34 cellular contexts compared by ENCODE assay signal in genomic region chr10:11776080-11776479, GRCh38. TPM values are rescaled to one million over a fixed set of nuclear protein-coding genes. Genes with fewer than 3 reads are reported as not detected.
DNase-seq lines count a peak whose midpoint lies in the region; ATAC-seq, FAIRE-seq and TF ChIP-seq lines count a peak whose summit lies in the region.
"Had no signal": no experiment of that assay in that cellular context is flagged by ENCODE, and none has a peak within 500 bp of the region (broad histone marks: within the 10 kb centered on the region; RNA-seq: fewer than 3 reads in every experiment).

No MANE protein-coding gene starts in this region.

- H3K4me3 Mint-ChIP-seq in neural progenitor cell: no peak overlapping the region
- H3K4me3 Mint-ChIP-seq: activated naive CD8-positive, alpha-beta T cell; naive thymus-derived CD8-positive, alpha-beta T cell had no signal

- no peak overlapping the region for H2AK5ac ChIP-seq in IMR-90 (ENCODE audit: low read depth, low read length)

- DNase-seq in EH (ENCODE audit: low read depth) (peak; percentile 58), IMR-90 (peak; percentile 69), bronchial epithelial cell (ENCODE audit: low read depth) (peak; percentile 91), neural progenitor cell (ENCODE audit: low spot score) (no peak), NCI-H2029 (lab: John Stamatoyannopoulos, UW) (no peak), amniotic stem cell (lab: John Stamatoyannopoulos, UW) (no peak)
- DNase-seq in activated CD8-positive, alpha-beta memory T cell treated with anti-CD3 and anti-CD28 coated beads, Interleukin-2, amount 50 U/mL, for 4 hours: no peak
- DNase-seq: activated CD4-positive, alpha-beta T cell treated with anti-CD3 and anti-CD28 coated beads for 4 hours; activated effector memory CD4-positive, alpha-beta T cell treated with anti-CD3 and anti-CD28 coated beads, Interleukin-2, amount 50 U/mL, for 16 hours; aorta; central memory CD4-positive, alpha-beta T cell; dermis blood vessel endothelial cell; DMS153; GDM1; GOT3; heart right ventricle; lower lobe of right lung; naive thymus-derived CD8-positive, alpha-beta T cell; NCI-H1436 treated with DMSO at 0.1 percent for 48 hours; NCI-H345; nucleus accumbens; sigmoid colon; stimulated activated CD4-positive, alpha-beta T cell treated with anti-CD3 and anti-CD28 coated beads, Interleukin-4, amount 100 ng/mL, for 24 hours; T1000; tibial artery; WERI-Rb-1 had no signal

- no peak overlapping the region for H2BK20ac ChIP-seq in IMR-90 (ENCODE audit: low read depth, low read length)

- BruUV-seq in IMR-90 (replicated peaks; lab: Mats Ljungman, UMichigan): no TSS peak

- H3K4me1 Mint-ChIP-seq in neural progenitor cell: no peaks in the 10 kb centered on the region
- H3K4me1 Mint-ChIP-seq: naive thymus-derived CD8-positive, alpha-beta T cell had no signal

- H2AFZ ChIP-seq in IMR-90 (replicated peaks; ENCODE audit: low read length, poor library complexity): no peak overlapping the region
- peak overlapping the region; percentile 5 for H2AFZ ChIP-seq in neural progenitor cell (replicated peaks)

- no peaks in the 10 kb centered on the region for H3K9me3 Mint-ChIP-seq in neural progenitor cell
- H3K9me3 Mint-ChIP-seq: naive thymus-derived CD8-positive, alpha-beta T cell had no signal

- no peaks in the 10 kb centered on the region; the same call in 1 of the 2 replicates for H3K4me1 ChIP-seq in IMR-90 (ENCODE audit: control insufficient read depth, insufficient read depth, low read length)
- no peaks in the 10 kb centered on the region for H3K4me1 ChIP-seq in neural progenitor cell
- H3K4me1 ChIP-seq: BLaER1, heart right ventricle, lower lobe of right lung, prostate gland, sigmoid colon, SJSA1, tibial artery had no signal

- no peak overlapping the region for H4K91ac ChIP-seq in IMR-90 (ENCODE audit: insufficient read depth, low read depth, low read length)

- H3K9me3 ChIP-seq in IMR-90 (ENCODE audit: control insufficient read depth, insufficient read depth, low read length): no peaks in the 10 kb centered on the region
- H3K9me3 ChIP-seq in neural progenitor cell (ENCODE audit: low read depth): no peaks in the 10 kb centered on the region
- H3K9me3 ChIP-seq: heart right ventricle, lower lobe of right lung, prostate gland, sigmoid colon, SJSA1, tibial artery had no signal

- H3K9ac ChIP-seq in IMR-90 (ENCODE audit: low read depth, low read length) (no peak overlapping the region), neural progenitor cell (no peak overlapping the region)
- H3K9ac ChIP-seq: BLaER1, KMS-11 had no signal

- in situ Hi-C loops in IMR-90 (cut with MboI; ENCODE audit: low sequenced_read_pairs): no loop called here

- H4K20me1 ChIP-seq in IMR-90 (ENCODE audit: insufficient read depth, low read length): no peaks in the 10 kb centered on the region
- H4K20me1 ChIP-seq in neural progenitor cell (ENCODE audit: low read depth): no peaks in the 10 kb centered on the region
- H4K20me1 ChIP-seq: BLaER1 had no signal

- no peak overlapping the region for H3K27ac Mint-ChIP-seq in neural progenitor cell
- H3K27ac Mint-ChIP-seq: activated naive CD8-positive, alpha-beta T cell; naive thymus-derived CD8-positive, alpha-beta T cell had no signal

- H3K36me3 ChIP-seq in IMR-90 (ENCODE audit: control insufficient read depth, insufficient read depth, low read length) (no peaks in the 10 kb centered on the region), bronchial epithelial cell (ENCODE audit: control insufficient read depth, insufficient read depth, low read length) (no peaks in the 10 kb centered on the region), neural progenitor cell (no peaks in the 10 kb centered on the region)
- H3K36me3 ChIP-seq: BLaER1, heart right ventricle, lower lobe of right lung, prostate gland, sigmoid colon, SJSA1, tibial artery, WERI-Rb-1 had no signal

- TF ChIP-seq POLR2A in IMR-90 (IDR thresholded peaks at IDR 0.05; ENCODE audit: low read depth, low read length): no peak

- POLR2A ChIA-PET in IMR-90 (lab: Charles Lee; ENCODE audit: unreplicated experiment): no interaction called here

- H2BK15ac ChIP-seq in IMR-90 (ENCODE audit: low read depth, low read length): no peak overlapping the region

- no peak overlapping the region for H2AK9ac ChIP-seq in IMR-90 (replicated peaks; ENCODE audit: low read depth, low read length, poor library complexity)

- H3K79me1 ChIP-seq in IMR-90 (ENCODE audit: low read depth in 1 of 2, low read length in 2 of 2): no peaks in the 10 kb centered on the region

- no peak overlapping the region; the same call in 1 of the 2 replicates for H4K5ac ChIP-seq in IMR-90 (ENCODE audit: low read depth, low read length)

- H3K27me3 ChIP-seq in IMR-90 (ENCODE audit: control insufficient read depth, insufficient read depth, low read length) (peaks cover 19% of the 10 kb centered on the region), bronchial epithelial cell (ENCODE audit: control insufficient read depth, insufficient read depth, low read length) (no peaks in the 10 kb centered on the region), neural progenitor cell (no peaks in the 10 kb centered on the region)
- H3K27me3 ChIP-seq: BLaER1, sigmoid colon had no signal

- H3K27ac ChIP-seq in IMR-90 (ENCODE audit: insufficient read depth, low read length) (no peak overlapping the region), neural progenitor cell (no peak overlapping the region)
- H3K27ac ChIP-seq: BLaER1, heart right ventricle, KMS-11, lower lobe of right lung, prostate gland, sigmoid colon, SJSA1, tibial artery had no signal

- H3K36me3 Mint-ChIP-seq in neural progenitor cell: no peaks in the 10 kb centered on the region
- H3K36me3 Mint-ChIP-seq: activated naive CD8-positive, alpha-beta T cell; naive thymus-derived CD8-positive, alpha-beta T cell had no signal

- H3K23ac ChIP-seq in IMR-90 (ENCODE audit: low read depth, low read length): no peak overlapping the region

- ATAC-seq in IMR-90 (ENCODE audit: low read depth): peak; percentile 64
- ATAC-seq in GM21367 (IDR thresholded peaks at IDR 0.05; ENCODE audit: unreplicated experiment): no peak
- ATAC-seq: heart right ventricle; naive thymus-derived CD8-positive, alpha-beta T cell; Panc1 had no signal

- peaks cover 3% of the 10 kb centered on the region for H3K9me1 ChIP-seq in IMR-90 (ENCODE audit: insufficient read depth, low read length)

- H3K14ac ChIP-seq in IMR-90 (replicated peaks; ENCODE audit: low read depth, low read length): no peak overlapping the region

- H3K4me2 ChIP-seq in IMR-90 (ENCODE audit: low read depth, low read length) (peak overlapping the region; percentile 7; the same call in 1 of the 2 replicates), neural progenitor cell (no peak overlapping the region)
- H3K4me2 ChIP-seq: BLaER1, KMS-11 had no signal

- CTCF ChIA-PET in IMR-90 (lab: Yijun Ruan, JAX): no interaction called here

- dilution Hi-C loops in IMR-90 (cut with HindIII; ENCODE audit: low sequenced_read_pairs, unreplicated experiment): no loop called here

- 60% methylated on average over 2 of the region's 3 CpGs; no CpG with 5 or more reads in 1 of the 2 experiments for WGBS in IMR-90 (ENCODE audit: extremely low coverage in 2 of 2, insufficient read length in 1 of 2), 2 experiments

- H2BK5ac ChIP-seq in IMR-90 (ENCODE audit: low read depth, low read length, poor library complexity, severe bottlenecking): no peak overlapping the region

- H3K56ac ChIP-seq in IMR-90 (ENCODE audit: extremely low read depth, insufficient read depth, low read length): no peak overlapping the region

- TF ChIP-seq CTCF in IMR-90 (conservative IDR thresholded peaks at IDR 0.05; ENCODE audit: low read depth, low read length) (no peak), bronchial epithelial cell (IDR thresholded peaks at IDR 0.05; ENCODE audit: insufficient read depth, low read length, severe bottlenecking) (no peak), neural progenitor cell (IDR thresholded peaks at IDR 0.05) (no peak)

- H3K4me3 ChIP-seq in IMR-90 (ENCODE audit: insufficient read depth, low read depth, low read length) (no peak overlapping the region), bronchial epithelial cell (ENCODE audit: low read depth, low read length) (no peak overlapping the region), neural progenitor cell (no peak overlapping the region)
- H3K4me3 ChIP-seq: BLaER1, heart right ventricle, lower lobe of right lung, prostate gland, sigmoid colon, SJSA1, tibial artery had no signal

- intact Hi-C loops in IMR-90 (cut with micrococcal nuclease): no loop called here

- no peak overlapping the region for H2BK120ac ChIP-seq in IMR-90 (ENCODE audit: low read depth, low read length)

- no peak for FAIRE-seq in bronchial epithelial cell (lab: Jason Lieb, UNC)
- FAIRE-seq: frontal cortex had no signal

- no peaks in the 10 kb centered on the region for H3K79me2 ChIP-seq in neural progenitor cell (ENCODE audit: low read depth)

- no peak overlapping the region for H3K4ac ChIP-seq in IMR-90 (ENCODE audit: low read depth, low read length)

- no peaks in the 10 kb centered on the region for H3F3A ChIP-seq in neural progenitor cell (ENCODE audit: low read depth)

- no peak for TF ChIP-seq RAD21 in IMR-90 (IDR thresholded peaks at IDR 0.05; ENCODE audit: low read length)

- no peak overlapping the region for H4K8ac ChIP-seq in IMR-90 (ENCODE audit: low read depth in 2 of 2, low read length in 2 of 2)

- peak overlapping the region; percentile 68; the same call in 1 of the 2 replicates for H3K18ac ChIP-seq in IMR-90 (ENCODE audit: low read depth, low read length)

- H3K27me3 Mint-ChIP-seq in neural progenitor cell (ENCODE audit: insufficient read depth, low read depth): no peaks in the 10 kb centered on the region
- H3K27me3 Mint-ChIP-seq: activated naive CD8-positive, alpha-beta T cell had no signal

TF ChIP-seq in IMR-90, 13 proteins besides CTCF, POLR2A, EP300 and RAD21 (continues in another document):
- TF ChIP-seq MAFK (IDR thresholded peaks at IDR 0.05; ENCODE audit: low read depth, low read length) (no peak), NFE2L2 (IDR thresholded peaks at IDR 0.05; ENCODE audit: low read depth, low read length) (no peak), RFX5 (IDR thresholded peaks at IDR 0.05; ENCODE audit: low read depth, low read length) (no peak), RCOR1 (IDR thresholded peaks at IDR 0.05; ENCODE audit: insufficient replicate concordance, low read length) (no peak), FOS (IDR thresholded peaks at IDR 0.05; ENCODE audit: low read depth, low read length) (no peak)

RNA-seq across cellular contexts. Expression of gene ECHDC3, which starts 33.9 kb away (rescaled TPM):
- total RNA-seq in IMR-90 (2012; rRNA removed) (2.8 and 4.3 TPM in 2 replicates), bronchial epithelial cell (1.6 and 10.0 TPM in 2 replicates), neural progenitor cell (ENCODE audit: low replicate concordance) (2.1 and 10.1 TPM in 2 replicates)
- polyA plus RNA-seq in IMR-90 (2012; rRNA removed): 4.3 and 5.0 TPM in 2 replicates
- 2.4 and 7.3 TPM in 2 replicates for polyA plus RNA-seq in IMR-90 (2012; cell fraction: cytosol; rRNA removed)
- 3.5 and 4.9 TPM in 2 replicates for polyA plus RNA-seq in IMR-90 (2012; cell fraction: nucleus; rRNA removed; ENCODE audit: low replicate concordance)

RNA-seq across cellular contexts. Expression of gene PROSER2, which starts 47.1 kb away (rescaled TPM):
- total RNA-seq in IMR-90 (2012; rRNA removed) (1.4 TPM in 2 replicates), bronchial epithelial cell (20.8 and 27.8 TPM in 2 replicates), neural progenitor cell (ENCODE audit: low replicate concordance) (2.0 and 2.3 TPM in 2 replicates)
- 2.0 and 2.1 TPM in 2 replicates for polyA plus RNA-seq in IMR-90 (2012; rRNA removed)
- polyA plus RNA-seq in IMR-90 (2012; cell fraction: cytosol; rRNA removed): 2.3 and 2.7 TPM in 2 replicates
- 1.8 and 3.5 TPM in 2 replicates for polyA plus RNA-seq in IMR-90 (2012; cell fraction: nucleus; rRNA removed; ENCODE audit: low replicate concordance)

Comparison
In these comparisons a context has a peak if more than half of its experiments do, and no peak if none do; other contexts are left out.
1. DNase-seq: peak in EH (single experiment), IMR-90 (single experiment) and bronchial epithelial cell (single experiment); none in neural progenitor cell (single experiment), activated CD8-positive, alpha-beta memory T cell treated with anti-CD3 and anti-CD28 coated beads, Interleukin-2, amount 50 U/mL, for 4 hours (single experiment), NCI-H2029 (single experiment) and amniotic stem cell (single experiment).